Comparison of ENCODE assay signal across 8 cellular contexts in the genomic region with DNA sequence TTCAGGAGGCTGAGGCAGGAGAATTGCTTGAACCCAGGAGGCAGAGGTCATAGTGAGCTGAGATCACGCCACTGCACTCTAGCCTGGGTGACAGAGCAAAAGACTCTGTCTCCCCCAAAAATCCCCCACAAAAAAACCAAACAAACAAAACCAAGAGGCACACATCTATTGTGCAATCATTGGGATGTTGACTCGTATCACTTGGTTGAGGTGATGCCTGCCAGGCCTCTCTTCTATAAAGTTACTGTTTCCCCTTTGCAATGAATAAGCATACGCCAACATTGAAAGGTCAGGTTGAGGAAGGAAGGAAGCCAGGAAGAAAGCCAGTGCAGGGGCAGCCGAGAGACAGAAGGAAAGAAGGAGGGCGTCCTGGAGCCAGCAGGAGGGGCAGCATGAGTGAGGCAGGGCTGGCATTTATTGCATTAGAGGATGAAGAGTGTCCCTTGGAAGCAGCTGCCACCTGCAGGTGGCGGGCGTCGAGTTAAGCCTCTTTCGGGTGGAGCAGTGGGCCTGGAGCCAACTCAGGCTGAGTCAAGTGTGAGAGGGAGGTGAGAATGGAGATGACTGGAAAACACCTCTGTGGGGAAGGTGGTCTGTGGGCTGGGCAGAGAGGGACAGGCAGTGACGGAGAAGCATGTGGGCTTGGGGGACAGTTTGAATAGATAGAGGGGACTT. TPM values are rescaled to one million over a fixed set of nuclear protein-coding genes. Genes with fewer than 3 reads are reported as not detected.
DNase-seq lines count a peak whose midpoint lies in the region; ATAC-seq, FAIRE-seq and TF ChIP-seq lines count a peak whose summit lies in the region.

No MANE protein-coding gene starts in this region.

- H3K4me2 ChIP-seq in BLaER1 (peak overlapping the region; percentile 31), astrocyte (ENCODE audit: low read length) (no peak overlapping the region)

- H3K4me1 Mint-ChIP-seq in astrocyte (ENCODE audit: low read depth, unreplicated experiment) = peaks cover 10% of the 10 kb centered on the region

- no peak for ATAC-seq in HG02884 (IDR thresholded peaks at IDR 0.05; ENCODE audit: unreplicated experiment)
- ATAC-seq in HG03039 (IDR thresholded peaks at IDR 0.05; ENCODE audit: unreplicated experiment) = no peak

- in situ Hi-C loops in transverse colon (cut with MboI; ENCODE audit: low pct_ligation_motif_present in 1 of 4, low pct_unique_long_range_greater_than_20kb in 1 of 4, low sequenced_read_pairs in 3 of 4) = loop anchor here in 1 of 4 donors (10.0 kb wide), 1 partner anchor 84 kb away; no protein-coding TSS in a partner anchor

- H3K9me3 ChIP-seq in BLaER1 = no peaks in the 10 kb centered on the region
- H3K9me3 ChIP-seq in astrocyte (ENCODE audit: insufficient read depth, low read depth, low read length) = no peaks in the 10 kb centered on the region
- H3K9me3 ChIP-seq in transverse colon = no peaks in the 10 kb centered on the region

- H3K9me3 Mint-ChIP-seq in astrocyte (ENCODE audit: unreplicated experiment) = no peaks in the 10 kb centered on the region

- TF ChIP-seq POLR2A in H54 (IDR thresholded peaks at IDR 0.05; ENCODE audit: low read depth, low read length) (no peak), transverse colon (IDR thresholded peaks at IDR 0.05) (no peak)

- no peak for TF ChIP-seq EP300 in transverse colon (IDR thresholded peaks at IDR 0.05; ENCODE audit: low read depth)

- H3K27me3 Mint-ChIP-seq in astrocyte (ENCODE audit: low read depth, unreplicated experiment) = peaks cover 8% of the 10 kb centered on the region

- H3K27ac ChIP-seq in BLaER1 (no peak overlapping the region), astrocyte (ENCODE audit: low read depth, low read length) (no peak overlapping the region), transverse colon (peak overlapping the region; percentile 0 to 88 (median 15))

- H3K9ac ChIP-seq in BLaER1 = no peak overlapping the region
- H3K9ac ChIP-seq in astrocyte (ENCODE audit: low read length) = no peak overlapping the region

- no peaks in the 10 kb centered on the region for H3K27me3 ChIP-seq in BLaER1
- H3K27me3 ChIP-seq in astrocyte (ENCODE audit: insufficient read depth, low read length) = no peaks in the 10 kb centered on the region
- H3K27me3 ChIP-seq in transverse colon = no peaks in the 10 kb centered on the region

- FAIRE-seq in H54 (lab: Jason Lieb, UNC) (no peak), astrocyte (lab: Jason Lieb, UNC) (no peak)

- intact Hi-C loops in transverse colon (cut with DNase I; ENCODE audit: low total_unique reads) = no loop called here

- no peaks in the 10 kb centered on the region for H3K36me3 ChIP-seq in BLaER1
- H3K36me3 ChIP-seq in astrocyte (ENCODE audit: insufficient read depth, low read length) = no peaks in the 10 kb centered on the region
- H3K36me3 ChIP-seq in transverse colon = no peaks in the 10 kb centered on the region

- H3K4me3 ChIP-seq in BLaER1 (no peak overlapping the region), astrocyte (ENCODE audit: insufficient read depth, low read depth, low read length) (no peak overlapping the region), transverse colon (no peak overlapping the region)

- peak; percentile 35 for DNase-seq in H54 (ENCODE audit: insufficient read length, low spot score)
- peak; percentile 58 for DNase-seq in NCI-H510A treated with DMSO at 0.1 percent for 48 hours (lab: John Stamatoyannopoulos, UW)
- DNase-seq in astrocyte (ENCODE audit: low read depth) = peak; percentile 43
- peak; percentile 46 to 57 for DNase-seq in lung microvascular endothelial cell (ENCODE audit: low read depth in 2 of 2)
- peak; percentile 88 for DNase-seq in transverse colon

- H3K36me3 Mint-ChIP-seq in astrocyte (ENCODE audit: low read depth, unreplicated experiment) = no peaks in the 10 kb centered on the region

- no peak overlapping the region for H3K4me3 Mint-ChIP-seq in astrocyte (ENCODE audit: unreplicated experiment)

- no peaks in the 10 kb centered on the region for H3K79me2 ChIP-seq in astrocyte (ENCODE audit: insufficient read depth, low read length)

- TF ChIP-seq CTCF in astrocyte (IDR thresholded peaks at IDR 0.05; ENCODE audit: insufficient read depth, low read depth, low read length) (no peak), transverse colon (IDR thresholded peaks at IDR 0.05) (peak; percentile 37 to 69 (median 52))

- WGBS in transverse colon (ENCODE audit: low coverage in 1 of 2), 2 donors = 26 to 36% methylated on average over 3 to 10 of the region's 10 CpGs

- no peak overlapping the region for H2AFZ ChIP-seq in astrocyte (ENCODE audit: low read depth, low read length)

- H3K27ac Mint-ChIP-seq in astrocyte (ENCODE audit: unreplicated experiment) = no peak overlapping the region

- H3K4me1 ChIP-seq in BLaER1 = peaks cover 47% of the 10 kb centered on the region
- peaks cover 23% of the 10 kb centered on the region for H3K4me1 ChIP-seq in astrocyte (ENCODE audit: insufficient read depth, low read length)
- peaks cover 20 to 47% (median 30%) of the 10 kb centered on the region in 4 donors for H3K4me1 ChIP-seq in transverse colon

- H4K20me1 ChIP-seq in BLaER1 = no peaks in the 10 kb centered on the region
- H4K20me1 ChIP-seq in astrocyte (ENCODE audit: insufficient read depth, low read length) = no peaks in the 10 kb centered on the region

RNA-seq across cellular contexts. Expression of a gene that starts 8.3 kb away (rescaled TPM):
- total RNA-seq in astrocyte = 26.9 and 47.8 TPM in 2 replicates
- total RNA-seq in lung microvascular endothelial cell = under 0.01 TPM in 2 replicates
- total RNA-seq in transverse colon = 10 to 100 TPM; 11.2 to 60.9 (median 31.3) TPM

Comparison
In these comparisons a context has a peak if more than half of its experiments do, and no peak if none do; other contexts are left out.
1. H3K27ac ChIP-seq: peak in transverse colon (4 of 4); none in BLaER1 (single experiment) and astrocyte (single experiment).
2. DNase-seq: peak in every context shown above with its lines; median percentile 88 in transverse colon; 58 in NCI-H510A treated with DMSO at 0.1 percent for 48 hours; 52 in lung microvascular endothelial cell; 43 in astrocyte; 35 in H54.
3. RNA of a gene that starts 8.3 kb away (total RNA-seq): 11.2 to 60.9 TPM in transverse colon and 26.9 to 47.8 TPM in astrocyte; under 0.01 TPM in lung microvascular endothelial cell; every median in the first group is over 10 times any median in the second.